ENCODE assay signal across 22 cellular contexts in the genomic region with DNA sequence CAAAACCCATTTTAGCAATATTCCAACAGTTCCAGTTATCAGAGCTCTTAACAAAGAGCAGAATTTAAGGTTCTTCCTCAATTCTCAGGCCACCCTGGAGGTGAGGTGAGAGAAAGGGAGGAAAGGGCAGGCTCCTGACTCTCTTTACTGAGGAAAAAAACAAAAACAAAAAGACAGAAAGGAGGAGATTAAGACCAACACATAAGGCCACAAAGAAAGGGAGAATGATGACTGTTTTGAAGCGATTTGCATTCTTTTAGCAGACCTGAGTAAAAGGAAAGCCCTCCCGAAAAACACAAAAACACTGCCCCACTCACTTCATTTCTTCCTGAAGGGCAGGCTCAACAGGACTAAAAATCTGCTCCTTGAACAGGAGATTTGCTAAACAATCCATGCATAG.
"Had no signal": no experiment of that assay in that cellular context is flagged by ENCODE, and none has a peak within 500 bp of the region (broad histone marks: within the 10 kb centered on the region; RNA-seq: fewer than 3 reads in every experiment).

No MANE protein-coding gene starts in this region.

- H3K9me3 Mint-ChIP-seq: natural killer cell had no signal

- DNase-seq: activated CD4-positive, alpha-beta T cell treated with anti-CD3 and anti-CD28 coated beads, Interleukin-2, amount 50 U/mL, for 4 hours; activated gamma-delta T cell treated with Interleukin-2 at 50 U/mL for 16 hours; adrenal gland; erythroblast; foreskin melanocyte; glutamatergic neuron; hypothalamus; left ventricle myocardium superior; natural killer cell; occipital lobe; retina; stimulated activated CD4-positive, alpha-beta T cell treated with anti-CD3 and anti-CD28 coated beads, Interleukin-12 subunit alpha, Interleukin-12 subunit beta, amount 100 ng/mL, for 4 hours; stimulated activated CD4-positive, alpha-beta T cell treated with anti-CD3 and anti-CD28 coated beads, Interleukin-1b, Interleukin-23, amount 100 ng/mL, for 48 hours; stimulated activated naive CD8-positive, alpha-beta T cell treated with anti-CD3 and anti-CD28 coated beads, Interleukin-15, Interleukin-2, amounts not matched to agents 100 U/mL and 50 U/mL, for 24 hours; substantia nigra; SW 1271; T-helper 2 cell; WERI-Rb-1 had no signal

- H3K27ac Mint-ChIP-seq: activated naive CD4-positive, alpha-beta T cell treated with anti-CD3 and anti-CD28 coated beads, Interleukin-2, amount 50 U/mL, for 72 hours; activated T-helper 1 cell treated with anti-CD3 and anti-CD28 coated beads, Interleukin-12 subunit alpha, Interleukin-12 subunit beta, Interleukin-2, Interleukin-4 antibody, amounts not matched to agents 30 ng/mL and 10 ng/mL and 1 ng/mL, durations not matched to agents 14 hours and 24 hours and 36 hours; memory B cell; natural killer cell had no signal

- H3K4me1 Mint-ChIP-seq: memory B cell had no signal

- H3K36me3 ChIP-seq: adrenal gland, WERI-Rb-1 had no signal

- ATAC-seq: activated naive CD4-positive, alpha-beta T cell treated with anti-CD3 and anti-CD28 coated beads, Interleukin-2, amount 50 U/mL, for 72 hours; left ventricle myocardium superior; natural killer cell; stimulated activated naive CD8-positive, alpha-beta T cell treated with anti-CD3 and anti-CD28 coated beads, Interleukin-15, Interleukin-2, amounts not matched to agents 100 U/mL and 50 U/mL, for 24 hours had no signal

- H3K4me3 ChIP-seq: adrenal gland, tibial nerve had no signal

- H3K4me3 Mint-ChIP-seq: activated T-helper 1 cell treated with anti-CD3 and anti-CD28 coated beads, Interleukin-12 subunit alpha, Interleukin-12 subunit beta, Interleukin-2, Interleukin-4 antibody, amounts not matched to agents 30 ng/mL and 10 ng/mL and 1 ng/mL, durations not matched to agents 14 hours and 24 hours and 36 hours; memory B cell; natural killer cell had no signal

- H3K9me3 ChIP-seq: adrenal gland had no signal

- H3K27me3 Mint-ChIP-seq: memory B cell had no signal

- H3K27me3 ChIP-seq: adrenal gland, tibial nerve had no signal

- H3K27ac ChIP-seq: adrenal gland, WERI-Rb-1 had no signal
